In genomic region chr4:38753021-38753806, GRCh38 we compare ENCODE assay signal across 8 cellular contexts. TPM values are rescaled to one million over a fixed set of nuclear protein-coding genes. Genes with fewer than 3 reads are reported as not detected.
A peak's percentile ranks its signal among the peaks of the same experiment; 100 is the strongest.
DNase-seq lines count a peak whose midpoint lies in the region; ATAC-seq, FAIRE-seq and TF ChIP-seq lines count a peak whose summit lies in the region.

No MANE protein-coding gene starts in this region.

- H3K9me3 ChIP-seq in colonic mucosa, result no peaks in the 10 kb centered on the region
- no peaks in the 10 kb centered on the region for H3K9me3 ChIP-seq in left lung

- FAIRE-seq in urothelium cell line (lab: Jason Lieb, UNC), result peak; percentile 96

- ATAC-seq in left lung (peak; percentile 94), HG03196 (IDR thresholded peaks at IDR 0.05; ENCODE audit: unreplicated experiment) (no peak), HG03097 (IDR thresholded peaks at IDR 0.05; ENCODE audit: low FRiP score, unreplicated experiment) (no peak)

- no peaks in the 10 kb centered on the region for H3K4me1 ChIP-seq in colonic mucosa
- peaks cover 0 to 12% of the 10 kb centered on the region in 2 donors for H3K4me1 ChIP-seq in left lung

- in situ Hi-C loops in KBM-7 (cut with MboI; ENCODE audit: low pct_unique_long_range_greater_than_20kb, low sequenced_read_pairs), result loop anchor here (25.0 kb wide), 1 partner anchor 109 kb away; the partner anchor contains the start of genes FAM114A1 and TLR6

- TF ChIP-seq CTCF in colonic mucosa (IDR thresholded peaks at IDR 0.05) (no peak), left lung (IDR thresholded peaks at IDR 0.05) (no peak)

- H3K27ac ChIP-seq in colonic mucosa (peak overlapping the region; percentile 13), left lung (peak overlapping the region; percentile 30 to 37)

- H3K9ac ChIP-seq in colonic mucosa (ENCODE audit: low read depth in 2 of 2, low read length in 2 of 2), result peak overlapping the region in 1 of 2 donors; percentile 30

- H3K4me3 ChIP-seq in colonic mucosa (no peak overlapping the region), left lung (no peak overlapping the region)

- peak; percentile 81 for DNase-seq in AG08396 (ENCODE audit: low spot score)
- peak; percentile 77 for DNase-seq in KBM-7
- DNase-seq in colonic mucosa, result peak; percentile 58
- peak in 1 of 2 donors; percentile 85 for DNase-seq in left lung
- DNase-seq in urothelium cell line (ENCODE audit: low spot score), result peak; percentile 89
- DNase-seq in stimulated activated naive CD4-positive, alpha-beta T cell (lab: John Stamatoyannopoulos, UW), result no peak

- H3K27me3 ChIP-seq in colonic mucosa (no peaks in the 10 kb centered on the region), left lung (no peaks in the 10 kb centered on the region)

- intact Hi-C loops in colonic mucosa (cut with DNase I), result no loop called here
- intact Hi-C loops in left lung (cut with DNase I), result no loop called here

- H3K36me3 ChIP-seq in colonic mucosa, result no peaks in the 10 kb centered on the region
- no peaks in the 10 kb centered on the region for H3K36me3 ChIP-seq in left lung

RNA-seq across cellular contexts. Expression of gene TLR10, which starts 29.6 kb away (rescaled TPM):
- under 1 TPM; 0.20 to 0.24 TPM for total RNA-seq in colonic mucosa
- 1 to 10 TPM in 1 of 2 donors, under 1 TPM in 1; 0.15 to 3.0 TPM for total RNA-seq in left lung

RNA-seq across cellular contexts. Expression of gene TLR1, which starts 51.4 kb away (rescaled TPM):
- 1 to 10 TPM; 1.2 to 4.7 TPM for total RNA-seq in colonic mucosa
- total RNA-seq in left lung, result 10 to 100 TPM; 13.4 to 59.8 TPM

Comparison
In these comparisons a context has a peak if more than half of its experiments do, and no peak if none do; other contexts are left out.
1. DNase-seq: peak in AG08396 (single experiment), KBM-7 (single experiment), colonic mucosa (single experiment) and urothelium cell line (single experiment); none in stimulated activated naive CD4-positive, alpha-beta T cell (0 of 6).